19 cellular contexts compared by ENCODE assay signal in the genomic region with DNA sequence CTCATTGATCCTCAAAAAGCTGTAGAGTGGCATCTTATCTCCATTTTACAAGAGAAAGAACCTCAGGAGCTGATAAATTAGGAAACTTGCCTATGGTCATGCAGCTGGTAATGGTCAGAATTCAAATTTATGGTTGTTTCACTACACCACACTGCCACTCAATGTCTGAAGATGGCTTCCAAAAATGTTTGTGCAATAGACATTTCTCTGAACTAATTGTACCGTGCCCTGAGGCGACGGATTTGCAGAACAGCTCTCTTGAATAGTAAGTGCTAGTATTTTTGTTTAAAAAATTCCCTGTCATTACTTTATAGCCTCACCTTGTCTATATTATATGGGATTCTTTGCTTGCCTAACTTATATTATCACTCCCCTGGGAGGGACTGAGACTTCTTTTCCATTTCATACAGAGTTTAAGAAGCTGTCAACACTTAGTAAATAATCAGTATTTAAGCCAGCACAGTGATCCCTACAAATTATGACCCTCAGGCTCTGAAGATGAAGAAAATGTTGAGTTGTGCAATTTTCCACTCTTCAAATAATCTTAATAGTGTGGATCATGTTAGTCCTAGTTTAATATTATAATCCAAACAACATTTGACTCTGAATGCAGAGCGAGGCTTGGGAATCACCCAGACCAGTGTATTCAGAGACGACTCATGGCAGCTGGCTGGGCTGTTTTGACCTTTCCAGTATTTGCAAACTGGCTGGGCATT.
DNase-seq lines count a peak whose midpoint lies in the region; ATAC-seq, FAIRE-seq and TF ChIP-seq lines count a peak whose summit lies in the region.
"Had no signal": no experiment of that assay in that cellular context is flagged by ENCODE, and none has a peak within 500 bp of the region (broad histone marks: within the 10 kb centered on the region; RNA-seq: fewer than 3 reads in every experiment).

No MANE protein-coding gene starts in this region.

- H3K36me3 ChIP-seq in subcutaneous abdominal adipose tissue (ENCODE audit: control insufficient read depth in 5 of 5, insufficient read depth in 5 of 5, low read length in 5 of 5) (no peaks in the 10 kb centered on the region), upper lobe of left lung (no peaks in the 10 kb centered on the region)
- H3K36me3 ChIP-seq: pancreas had no signal

- no peaks in the 10 kb centered on the region for H3K4me1 Mint-ChIP-seq in activated naive CD4-positive, alpha-beta T cell treated with anti-CD3 and anti-CD28 coated beads, Interleukin-2, amount 10 ng/mL, durations not matched to agents 7 days and 5 days

- 59 to 73% methylated on average over 5 of the region's 5 CpGs for WGBS in upper lobe of left lung, 2 donors

- no peak overlapping the region for H3K27ac Mint-ChIP-seq in activated naive CD4-positive, alpha-beta T cell treated with anti-CD3 and anti-CD28 coated beads, Interleukin-2, amount 10 ng/mL, durations not matched to agents 7 days and 5 days
- H3K27ac Mint-ChIP-seq: activated naive CD4-positive, alpha-beta T cell treated with anti-CD3 and anti-CD28 coated beads for 36 hours had no signal

- peaks cover 0 to 16% (median 11%) of the 10 kb centered on the region in 5 donors for H3K4me1 ChIP-seq in subcutaneous abdominal adipose tissue (ENCODE audit: control insufficient read depth in 5 of 5, insufficient read depth in 5 of 5, low read length in 5 of 5)
- H3K4me1 ChIP-seq in upper lobe of left lung: peaks cover 0 to 7% (median 0%) of the 10 kb centered on the region in 4 donors

- no peak for TF ChIP-seq EP300 in upper lobe of left lung (IDR thresholded peaks at IDR 0.05)

- CTCF ChIA-PET in activated naive CD4-positive, alpha-beta T cell treated with anti-CD3 and anti-CD28 coated beads, Interleukin-2, amount 10 ng/mL, durations not matched to agents 7 days and 5 days (lab: Charles Lee): interaction anchor here (0.6 kb wide), 1 partner anchor 179 kb away, joined by 3 read pairs; no protein-coding TSS in a partner anchor

- FAIRE-seq in GM19239 (lab: Jason Lieb, UNC) (peak; percentile 86), RCC 7860 (lab: Jason Lieb, UNC) (peak; percentile 57)
- FAIRE-seq: bronchial epithelial cell, pancreas had no signal

- DNase-seq in GM19239 (ENCODE audit: insufficient read length, low spot score): no peak
- DNase-seq in RCC 7860 (ENCODE audit: low spot score): no peak
- DNase-seq in fibroblast of villous mesenchyme (ENCODE audit: low read depth): peak; percentile 92
- no peak for DNase-seq in activated naive CD4-positive, alpha-beta T cell treated with anti-CD3 and anti-CD28 coated beads, Interleukin-2, amount 10 ng/mL, durations not matched to agents 7 days and 5 days
- DNase-seq in upper lobe of left lung: no peak
- no peak for DNase-seq in head of caudate nucleus
- DNase-seq in activated T-cell treated with anti-CD3 and anti-CD28 coated beads for 4 hours: no peak
- DNase-seq: activated CD4-positive, CD25-positive, alpha-beta regulatory T cell; activated naive CD4-positive, alpha-beta T cell treated with anti-CD3 and anti-CD28 coated beads for 36 hours; CD8-positive, alpha-beta T cell; effector memory CD4-positive, alpha-beta T cell; mucosa of descending colon; NCI-H1436 treated with DMSO at 0.1 percent for 48 hours; NCI-H510A; pancreas; stimulated activated CD4-positive, alpha-beta T cell treated with anti-CD3 and anti-CD28 coated beads, Interleukin-15, amount 100 ng/mL, for 24 hours; SW 1271 had no signal

- H3K9ac ChIP-seq in subcutaneous abdominal adipose tissue (ENCODE audit: low read length in 5 of 5): no peak overlapping the region

- TF ChIP-seq CTCF in fibroblast of villous mesenchyme (IDR thresholded peaks at IDR 0.05; ENCODE audit: insufficient read depth, low read depth, low read length): no peak
- TF ChIP-seq CTCF in upper lobe of left lung (IDR thresholded peaks at IDR 0.05): no peak

- no peaks in the 10 kb centered on the region for H3K9me3 ChIP-seq in subcutaneous abdominal adipose tissue (ENCODE audit: control insufficient read depth in 5 of 5, low read length in 5 of 5)
- H3K9me3 ChIP-seq in upper lobe of left lung: no peaks in the 10 kb centered on the region
- H3K9me3 ChIP-seq: mucosa of descending colon, pancreas had no signal

- no peak for TF ChIP-seq POLR2A in upper lobe of left lung (IDR thresholded peaks at IDR 0.05)

- intact Hi-C loops in head of caudate nucleus (cut with DNase I): no loop called here

- no peaks in the 10 kb centered on the region for H3K9me3 Mint-ChIP-seq in activated naive CD4-positive, alpha-beta T cell treated with anti-CD3 and anti-CD28 coated beads, Interleukin-2, amount 10 ng/mL, durations not matched to agents 7 days and 5 days
- H3K9me3 Mint-ChIP-seq: activated naive CD4-positive, alpha-beta T cell treated with anti-CD3 and anti-CD28 coated beads for 36 hours; CD8-positive, alpha-beta T cell had no signal

- H3K27me3 Mint-ChIP-seq in activated naive CD4-positive, alpha-beta T cell treated with anti-CD3 and anti-CD28 coated beads, Interleukin-2, amount 10 ng/mL, durations not matched to agents 7 days and 5 days: peaks cover 11% of the 10 kb centered on the region

- H3K4me3 Mint-ChIP-seq in activated naive CD4-positive, alpha-beta T cell treated with anti-CD3 and anti-CD28 coated beads, Interleukin-2, amount 10 ng/mL, durations not matched to agents 7 days and 5 days: no peak overlapping the region
- H3K4me3 Mint-ChIP-seq: activated naive CD4-positive, alpha-beta T cell treated with anti-CD3 and anti-CD28 coated beads for 36 hours; CD8-positive, alpha-beta T cell had no signal

- H3K27me3 ChIP-seq in subcutaneous abdominal adipose tissue (ENCODE audit: control insufficient read depth in 5 of 5, insufficient read depth in 4 of 5, low read length in 5 of 5) (no peaks in the 10 kb centered on the region), upper lobe of left lung (no peaks in the 10 kb centered on the region)
- H3K27me3 ChIP-seq: pancreas had no signal

- H3K27ac ChIP-seq in subcutaneous abdominal adipose tissue (ENCODE audit: low read depth, low read length): peak overlapping the region; percentile 61
- H3K27ac ChIP-seq in upper lobe of left lung: no peak overlapping the region
- H3K27ac ChIP-seq: pancreas had no signal

- H3K36me3 Mint-ChIP-seq in activated naive CD4-positive, alpha-beta T cell treated with anti-CD3 and anti-CD28 coated beads, Interleukin-2, amount 10 ng/mL, durations not matched to agents 7 days and 5 days: no peaks in the 10 kb centered on the region
- H3K36me3 Mint-ChIP-seq: CD8-positive, alpha-beta T cell had no signal

- ATAC-seq in upper lobe of left lung (ENCODE audit: low FRiP score in 2 of 2): no peak
- ATAC-seq: CD8-positive, alpha-beta T cell; mucosa of descending colon had no signal

- no peak overlapping the region for H3K4me3 ChIP-seq in fibroblast of villous mesenchyme (ENCODE audit: low read depth, low read length)
- no peak overlapping the region for H3K4me3 ChIP-seq in subcutaneous abdominal adipose tissue (ENCODE audit: low read depth in 1 of 5, low read length in 5 of 5)
- H3K4me3 ChIP-seq in upper lobe of left lung: no peak overlapping the region
- H3K4me3 ChIP-seq: mucosa of descending colon, pancreas had no signal
